15 cellular contexts compared by ENCODE assay signal in the genomic region with DNA sequence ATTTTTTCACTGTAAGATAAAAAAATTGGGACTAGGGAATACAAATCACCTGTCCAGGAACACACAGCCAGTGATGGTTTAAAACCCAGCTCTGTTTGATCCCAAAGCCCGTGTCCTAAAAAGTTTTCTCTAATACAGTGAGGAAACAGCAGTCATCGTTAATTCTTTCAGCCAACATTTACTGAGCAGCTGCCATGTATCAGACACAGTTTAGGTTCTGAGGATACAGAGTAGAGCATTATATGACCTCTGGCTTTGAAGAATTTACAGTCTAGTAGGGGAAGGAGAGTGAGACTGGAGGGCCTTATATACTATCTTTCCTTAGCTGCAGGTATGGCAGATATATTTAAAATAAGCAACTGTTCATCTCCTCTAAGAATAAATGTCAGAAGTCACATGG.
"Had no signal": no experiment of that assay in that cellular context is flagged by ENCODE, and none has a peak within 500 bp of the region (broad histone marks: within the 10 kb centered on the region; RNA-seq: fewer than 3 reads in every experiment).

No MANE protein-coding gene starts in this region.

- H3K27me3 ChIP-seq: ascending aorta, dorsolateral prefrontal cortex, gastrocnemius medialis, tibial artery, vagina had no signal

- H3K36me3 ChIP-seq: ascending aorta, gastrocnemius medialis, tibial artery, vagina had no signal

- FAIRE-seq: bronchial epithelial cell had no signal

- H3K9me3 ChIP-seq: ascending aorta, gastrocnemius medialis, mucosa of descending colon, vagina had no signal

- ATAC-seq: activated naive CD8-positive, alpha-beta T cell treated with anti-CD3 and anti-CD28 coated beads, Interleukin-2, amount 50 U/mL, for 24 hours; gastrocnemius medialis; mucosa of descending colon; natural killer cell treated with Interleukin-12 subunit alpha and Interleukin-12 subunit beta and Interleukin-15 and Interleukin-18, amount 100 ng/mL, for 72 hours had no signal

- H3K27ac ChIP-seq: ascending aorta, gastrocnemius medialis, tibial artery, vagina had no signal

- H3K4me3 ChIP-seq: ascending aorta, gastrocnemius medialis, mucosa of descending colon, tibial artery had no signal

- DNase-seq: activated B cell treated with CpG ODN at 0.5 μM for 24 hours; activated CD4-positive, alpha-beta T cell treated with anti-CD3 and anti-CD28 coated beads, Interleukin-2, amount 10 ng/mL, durations not matched to agents 7 days and 5 days; activated CD8-positive, alpha-beta memory T cell treated with anti-CD3 and anti-CD28 coated beads for 24 hours; activated naive CD4-positive, alpha-beta T cell treated with Interleukin-2 at 50 U/mL for 16 hours; activated naive CD8-positive, alpha-beta T cell treated with anti-CD3 and anti-CD28 coated beads, Interleukin-2, amount 50 U/mL, for 24 hours; dorsolateral prefrontal cortex; gastrocnemius medialis; mucosa of descending colon; stimulated activated CD4-positive, alpha-beta T cell treated with anti-CD3 and anti-CD28 coated beads, Interleukin-15, amount 100 ng/mL, for 24 hours; stimulated activated CD4-positive, alpha-beta T cell treated with anti-CD3 and anti-CD28 coated beads, Interleukin-4, amount 100 ng/mL, for 24 hours; tibial artery had no signal

- H3K4me1 ChIP-seq: ascending aorta, vagina had no signal
